Comparison of ENCODE assay signal across 8 cellular contexts in genomic region chr10:92688927-92689662, GRCh38. TPM values are rescaled to one million over a fixed set of nuclear protein-coding genes. Genes with fewer than 3 reads are reported as not detected.
DNase-seq lines count a peak whose midpoint lies in the region; ATAC-seq, FAIRE-seq and TF ChIP-seq lines count a peak whose summit lies in the region.

No MANE protein-coding gene starts in this region.

- H3K27me3 Mint-ChIP-seq in brain, result peaks cover 91% of the 10 kb centered on the region
- H3K27me3 Mint-ChIP-seq in stimulated activated naive B cell treated with anti-CD40 and anti-IgM and Interleukin-4, amounts not matched to agents 10 μg/mL and 1 μg/mL and 100 μg/mL, for 72 hours, result no peaks in the 10 kb centered on the region

- H3K4me1 ChIP-seq in HEK293 (ENCODE audit: control insufficient read depth, insufficient read depth, low read length) (peaks cover 6% of the 10 kb centered on the region), kidney (ENCODE audit: control insufficient read depth in 1 of 2, insufficient read depth in 1 of 2, low read depth in 1 of 2, low read length in 2 of 2) (no peaks in the 10 kb centered on the region)

- TF ChIP-seq CTCF in HEK293 (tag by site-specific recombination; IDR thresholded peaks at IDR 0.05), result no peak
- TF ChIP-seq CTCF in brain (conservative IDR thresholded peaks at IDR 0.05), result no peak
- TF ChIP-seq CTCF in kidney (IDR thresholded peaks at IDR 0.05; ENCODE audit: borderline replicate concordance, extremely low read depth, insufficient read depth), result no peak

- peaks cover 0 to 1% of the 10 kb centered on the region in 2 experiments; a peak in 1 of 3 replicates for H3K36me3 ChIP-seq in HEK293 (ENCODE audit: control insufficient read depth in 2 of 2, insufficient read depth in 1 of 2, low read length in 2 of 2)
- no peaks in the 10 kb centered on the region for H3K36me3 ChIP-seq in kidney (ENCODE audit: control insufficient read depth in 1 of 2, insufficient read depth in 2 of 2, low read length in 2 of 2)

- POLR2A ChIA-PET in HEK293 (lab: Yijun Ruan, JAX), result interaction anchor here (0.7 to 2.2 kb wide), 5 partner anchors 10 to 115 kb away, joined by 3 to 17 read pairs (median 4); partner anchors contain the start of gene IDE

- intact Hi-C loops in kidney (cut with DNase I), result no loop called here

- peak overlapping the region; percentile 47 for H3K4me3 ChIP-seq in HEK293 (ENCODE audit: low read depth, low read length)
- H3K4me3 ChIP-seq in kidney (ENCODE audit: low read length in 2 of 2), result peak overlapping the region; percentile 43 to 50

- CTCF ChIA-PET in HEK293 (lab: Yijun Ruan, JAX), result interaction anchor here (0.9 kb wide), 1 partner anchor 150 kb away, joined by 4 read pairs; no protein-coding TSS in a partner anchor

- peak overlapping the region; percentile 77 to 85 (median 79) for H3K4me3 Mint-ChIP-seq in brain
- H3K4me3 Mint-ChIP-seq in stimulated activated naive B cell treated with anti-CD40 and anti-IgM and Interleukin-4, amounts not matched to agents 10 μg/mL and 1 μg/mL and 100 μg/mL, for 72 hours, result peak overlapping the region; percentile 84 to 89

- no peak overlapping the region for H3K9ac ChIP-seq in kidney (ENCODE audit: low read length in 2 of 2)

- H3K4me1 Mint-ChIP-seq in brain, result peaks cover 21% of the 10 kb centered on the region
- H3K4me1 Mint-ChIP-seq in stimulated activated naive B cell treated with anti-CD40 and anti-IgM and Interleukin-4, amounts not matched to agents 10 μg/mL and 1 μg/mL and 100 μg/mL, for 72 hours, result peaks cover 13 to 42% of the 10 kb centered on the region in 2 donors

- peaks cover 7% of the 10 kb centered on the region for H3K36me3 Mint-ChIP-seq in brain
- H3K36me3 Mint-ChIP-seq in stimulated activated naive B cell treated with anti-CD40 and anti-IgM and Interleukin-4, amounts not matched to agents 10 μg/mL and 1 μg/mL and 100 μg/mL, for 72 hours, result peaks cover 14 to 26% of the 10 kb centered on the region in 2 donors

- H3K9me3 ChIP-seq in HEK293 (ENCODE audit: control insufficient read depth, insufficient read depth, low read depth, low read length), result no peaks in the 10 kb centered on the region
- peaks cover 0 to 4% of the 10 kb centered on the region in 2 donors for H3K9me3 ChIP-seq in kidney (ENCODE audit: control insufficient read depth in 1 of 2, low read length in 2 of 2)

- H3K9me3 Mint-ChIP-seq in brain, result peaks cover 33 to 48% (median 38%) of the 10 kb centered on the region in 5 experiments
- H3K9me3 Mint-ChIP-seq in stimulated activated naive B cell treated with anti-CD40 and anti-IgM and Interleukin-4, amounts not matched to agents 10 μg/mL and 1 μg/mL and 100 μg/mL, for 72 hours, result peaks cover 9 to 15% of the 10 kb centered on the region in 2 donors

- DNase-seq in GF-D8 (lab: John Stamatoyannopoulos, UW), result peak; percentile 35
- DNase-seq in NCI-H748 (lab: John Stamatoyannopoulos, UW; ENCODE audit: unreplicated experiment), result peak; percentile 70
- DNase-seq in kidney, result peak; percentile 86
- DNase-seq in stimulated activated naive B cell treated with anti-CD40 and anti-IgM and Interleukin-4, amounts not matched to agents 10 μg/mL and 1 μg/mL and 100 μg/mL, for 72 hours, result no peak
- no peak for DNase-seq in caudate nucleus (lab: John Stamatoyannopoulos, UW)
- no peak for DNase-seq in LoVo (ENCODE audit: low spot score)

- peak; percentile 21 to 23 for ATAC-seq in stimulated activated naive B cell treated with anti-CD40 and anti-IgM and Interleukin-4, amounts not matched to agents 10 μg/mL and 1 μg/mL and 100 μg/mL, for 72 hours (replicated peaks)

- H3K27ac Mint-ChIP-seq in brain, result no peak overlapping the region
- H3K27ac Mint-ChIP-seq in stimulated activated naive B cell treated with anti-CD40 and anti-IgM and Interleukin-4, amounts not matched to agents 10 μg/mL and 1 μg/mL and 100 μg/mL, for 72 hours, result peak overlapping the region; percentile 76

- FAIRE-seq in kidney (lab: Jason Lieb, UNC), result no peak

- H3K27ac ChIP-seq in HEK293 (ENCODE audit: extremely low read depth, low read depth, low read length) (no peak overlapping the region), kidney (ENCODE audit: low read depth in 2 of 2, low read length in 2 of 2) (no peak overlapping the region), caudate nucleus (ENCODE audit: low read depth, low read length) (no peak overlapping the region)

TF ChIP-seq in HEK293, 187 proteins besides CTCF, POLR2A, EP300 and RAD21 (continues in another document):
- TF ChIP-seq ZBTB17 (tag by site-specific recombination; IDR thresholded peaks at IDR 0.05) (no peak), YY2 (tag by site-specific recombination; IDR thresholded peaks at IDR 0.05) (no peak), HOXA7 (CRISPR knock-in tag; IDR thresholded peaks at IDR 0.05; ENCODE audit: borderline replicate concordance) (no peak), ZNF202 (tag by site-specific recombination; IDR thresholded peaks at IDR 0.05; ENCODE audit: borderline replicate concordance) (peak; percentile 87), ZNF560 (tag by site-specific recombination; IDR thresholded peaks at IDR 0.05; ENCODE audit: borderline replicate concordance) (no peak), FEZF1 (tag by site-specific recombination; IDR thresholded peaks at IDR 0.05) (no peak), PRDM10 (tag by site-specific recombination; IDR thresholded peaks at IDR 0.05) (no peak), ZNF133 (tag by site-specific recombination; IDR thresholded peaks at IDR 0.05) (no peak), BCL11A (tag by site-specific recombination; IDR thresholded peaks at IDR 0.05; ENCODE audit: low read depth) (no peak), ZNF324 (tag by site-specific recombination; IDR thresholded peaks at IDR 0.05) (no peak), MEIS1 (CRISPR knock-in tag; IDR thresholded peaks at IDR 0.05; ENCODE audit: borderline replicate concordance) (no peak), ZNF555 (tag by site-specific recombination; conservative IDR thresholded peaks at IDR 0.05) (no peak), ZNF473 (tag by site-specific recombination; IDR thresholded peaks at IDR 0.05) (no peak), ZBTB48 (tag by site-specific recombination; IDR thresholded peaks at IDR 0.05) (peak; percentile 35; the same call in 1 of the 2 replicates), WT1 (tag by site-specific recombination; IDR thresholded peaks at IDR 0.05) (no peak), ZBTB7A (tag by site-specific recombination; IDR thresholded peaks at IDR 0.05; ENCODE audit: low read depth) (no peak), ZNF280D (tag by site-specific recombination; IDR thresholded peaks at IDR 0.05) (no peak), ZNF510 (tag by site-specific recombination; IDR thresholded peaks at IDR 0.05; ENCODE audit: insufficient replicate concordance) (no peak), ZNF335 (tag by site-specific recombination; conservative IDR thresholded peaks at IDR 0.05) (no peak), ZNF558 (tag by site-specific recombination; IDR thresholded peaks at IDR 0.05) (no peak)

RNA-seq across cellular contexts. Expression of gene HHEX, which starts 0.7 kb away (rescaled TPM):
- 5.1 TPM for polyA plus RNA-seq in brain (ENCODE audit: insufficient read depth, low read depth, low replicate concordance)
- total RNA-seq in kidney, result 10.0 TPM
- 3.1 TPM for polyA plus RNA-seq in kidney (ENCODE audit: insufficient read depth, low read depth, low replicate concordance)

Comparison
In these comparisons a context has a peak if more than half of its experiments do, and no peak if none do; other contexts are left out.
1. DNase-seq: peak in GF-D8 (single experiment), NCI-H748 (single experiment) and kidney (single experiment); none in stimulated activated naive B cell treated with anti-CD40 and anti-IgM and Interleukin-4, amounts not matched to agents 10 μg/mL and 1 μg/mL and 100 μg/mL, for 72 hours (single experiment), caudate nucleus (0 of 61) and LoVo (single experiment).